Comparison of ENCODE assay signal across 1 cellular context in genomic region chr18:58438984-58439311, GRCh38.
TF ChIP-seq lines count a peak whose summit lies in the region.

No MANE protein-coding gene starts in this region.

TF ChIP-seq in GM12878, 131 proteins besides CTCF, POLR2A, EP300 and RAD21 (continued from another document):
- TF ChIP-seq, protein P1, sequence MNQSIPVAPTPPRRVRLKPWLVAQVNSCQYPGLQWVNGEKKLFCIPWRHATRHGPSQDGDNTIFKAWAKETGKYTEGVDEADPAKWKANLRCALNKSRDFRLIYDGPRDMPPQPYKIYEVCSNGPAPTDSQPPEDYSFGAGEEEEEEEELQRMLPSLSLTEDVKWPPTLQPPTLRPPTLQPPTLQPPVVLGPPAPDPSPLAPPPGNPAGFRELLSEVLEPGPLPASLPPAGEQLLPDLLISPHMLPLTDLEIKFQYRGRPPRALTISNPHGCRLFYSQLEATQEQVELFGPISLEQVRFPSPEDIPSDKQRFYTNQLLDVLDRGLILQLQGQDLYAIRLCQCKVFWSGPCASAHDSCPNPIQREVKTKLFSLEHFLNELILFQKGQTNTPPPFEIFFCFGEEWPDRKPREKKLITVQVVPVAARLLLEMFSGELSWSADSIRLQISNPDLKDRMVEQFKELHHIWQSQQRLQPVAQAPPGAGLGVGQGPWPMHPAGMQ (IDR thresholded peaks at IDR 0.05; ENCODE audit: borderline replicate concordance): no peak
- TF ChIP-seq MYB (IDR thresholded peaks at IDR 0.05; ENCODE audit: borderline replicate concordance, low read depth, low read length) (no peak), ASH2L (IDR thresholded peaks at IDR 0.05; ENCODE audit: borderline replicate concordance, low read depth) (no peak), CREB1 (IDR thresholded peaks at IDR 0.05; ENCODE audit: low read depth) (no peak)
- TF ChIP-seq, protein P2, sequence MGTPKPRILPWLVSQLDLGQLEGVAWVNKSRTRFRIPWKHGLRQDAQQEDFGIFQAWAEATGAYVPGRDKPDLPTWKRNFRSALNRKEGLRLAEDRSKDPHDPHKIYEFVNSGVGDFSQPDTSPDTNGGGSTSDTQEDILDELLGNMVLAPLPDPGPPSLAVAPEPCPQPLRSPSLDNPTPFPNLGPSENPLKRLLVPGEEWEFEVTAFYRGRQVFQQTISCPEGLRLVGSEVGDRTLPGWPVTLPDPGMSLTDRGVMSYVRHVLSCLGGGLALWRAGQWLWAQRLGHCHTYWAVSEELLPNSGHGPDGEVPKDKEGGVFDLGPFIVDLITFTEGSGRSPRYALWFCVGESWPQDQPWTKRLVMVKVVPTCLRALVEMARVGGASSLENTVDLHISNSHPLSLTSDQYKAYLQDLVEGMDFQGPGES (IDR thresholded peaks at IDR 0.05): no peak
- TF ChIP-seq, protein P3, sequence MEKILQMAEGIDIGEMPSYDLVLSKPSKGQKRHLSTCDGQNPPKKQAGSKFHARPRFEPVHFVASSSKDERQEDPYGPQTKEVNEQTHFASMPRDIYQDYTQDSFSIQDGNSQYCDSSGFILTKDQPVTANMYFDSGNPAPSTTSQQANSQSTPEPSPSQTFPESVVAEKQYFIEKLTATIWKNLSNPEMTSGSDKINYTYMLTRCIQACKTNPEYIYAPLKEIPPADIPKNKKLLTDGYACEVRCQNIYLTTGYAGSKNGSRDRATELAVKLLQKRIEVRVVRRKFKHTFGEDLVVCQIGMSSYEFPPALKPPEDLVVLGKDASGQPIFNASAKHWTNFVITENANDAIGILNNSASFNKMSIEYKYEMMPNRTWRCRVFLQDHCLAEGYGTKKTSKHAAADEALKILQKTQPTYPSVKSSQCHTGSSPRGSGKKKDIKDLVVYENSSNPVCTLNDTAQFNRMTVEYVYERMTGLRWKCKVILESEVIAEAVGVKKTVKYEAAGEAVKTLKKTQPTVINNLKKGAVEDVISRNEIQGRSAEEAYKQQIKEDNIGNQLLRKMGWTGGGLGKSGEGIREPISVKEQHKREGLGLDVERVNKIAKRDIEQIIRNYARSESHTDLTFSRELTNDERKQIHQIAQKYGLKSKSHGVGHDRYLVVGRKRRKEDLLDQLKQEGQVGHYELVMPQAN (conservative IDR thresholded peaks at IDR 0.05): no peak
